ENCODE assay signal across 8 cellular contexts in genomic region chr4:4289575-4289929, GRCh38. TPM values are rescaled to one million over a fixed set of nuclear protein-coding genes. Genes with fewer than 3 reads are reported as not detected.
DNase-seq lines count a peak whose midpoint lies in the region; FAIRE-seq and TF ChIP-seq lines count a peak whose summit lies in the region.

No MANE protein-coding gene starts in this region.

- H3K4me1 ChIP-seq in HAP-1: peaks cover 15% of the 10 kb centered on the region
- H3K4me1 ChIP-seq in Peyer's patch: peaks cover 3 to 24% (median 9%) of the 10 kb centered on the region in 4 donors
- peaks cover 13% of the 10 kb centered on the region for H3K4me1 ChIP-seq in fibroblast of lung (ENCODE audit: control insufficient read depth, extremely low read depth, insufficient read depth, low read length)
- peaks cover 15% of the 10 kb centered on the region for H3K4me1 ChIP-seq in rectal smooth muscle tissue (ENCODE audit: control insufficient read depth, insufficient read depth, low read length)

- H3K27me3 ChIP-seq in HAP-1 (ENCODE audit: low read depth): no peaks in the 10 kb centered on the region
- H3K27me3 ChIP-seq in Peyer's patch: no peaks in the 10 kb centered on the region
- H3K27me3 ChIP-seq in fibroblast of lung (ENCODE audit: control insufficient read depth, insufficient read depth, low read length): no peaks in the 10 kb centered on the region
- no peaks in the 10 kb centered on the region for H3K27me3 ChIP-seq in rectal smooth muscle tissue (ENCODE audit: control insufficient read depth, insufficient read depth, low read length)

- peak overlapping the region; percentile 96 for H2AFZ ChIP-seq in fibroblast of lung (ENCODE audit: low read length)

- DNase-seq in GM12892 (ENCODE audit: insufficient read length) (peak; percentile 8), HAP-1 (ENCODE audit: low spot score in 2 of 2) (no peak), Peyer's patch (no peak), fibroblast of lung (ENCODE audit: low read depth in 2 of 2) (no peak), HK-2 (ENCODE audit: unreplicated experiment) (no peak), DMS79 (lab: John Stamatoyannopoulos, UW) (no peak)
- no peak for DNase-seq in stimulated activated CD4-positive, alpha-beta T cell treated with anti-CD3 and anti-CD28 coated beads, Interleukin-2, amount 100 ng/mL, for 24 hours

- TF ChIP-seq CTCF in Peyer's patch (IDR thresholded peaks at IDR 0.05) (no peak), fibroblast of lung (conservative IDR thresholded peaks at IDR 0.05 in 1 of 2, IDR thresholded peaks at IDR 0.05 in 1 of 2; ENCODE audit: low read depth in 1 of 2, low read length in 2 of 2) (no peak)

- TF ChIP-seq POLR2A in GM12892 (IDR thresholded peaks at IDR 0.05; ENCODE audit: low read depth, low read length): no peak
- no peak for TF ChIP-seq POLR2A in Peyer's patch (IDR thresholded peaks at IDR 0.05)

- peak overlapping the region; percentile 94 for H3K4me3 ChIP-seq in HAP-1
- peak overlapping the region; percentile 70 to 93 (median 82) for H3K4me3 ChIP-seq in Peyer's patch
- H3K4me3 ChIP-seq in fibroblast of lung (replicated peaks in 1 of 4; ENCODE audit: control extremely low read depth in 1 of 4, insufficient read depth in 1 of 4, low read depth in 3 of 4, low read length in 4 of 4): peak overlapping the region; percentile 69 to 99 (median 94)
- H3K4me3 ChIP-seq in rectal smooth muscle tissue (ENCODE audit: low read length): peak overlapping the region; percentile 86

- peak overlapping the region; percentile 73 to 81 (median 76) for H3K27ac ChIP-seq in Peyer's patch
- peak overlapping the region; percentile 77 for H3K27ac ChIP-seq in fibroblast of lung (ENCODE audit: insufficient read depth, low read length)
- H3K27ac ChIP-seq in rectal smooth muscle tissue (ENCODE audit: low read depth, low read length): peak overlapping the region; percentile 64

- in situ Hi-C loops in HAP-1 (cut with MboI; ENCODE audit: low sequenced_read_pairs): no loop called here

- H3K9me3 ChIP-seq in HAP-1 (no peaks in the 10 kb centered on the region), Peyer's patch (no peaks in the 10 kb centered on the region), fibroblast of lung (ENCODE audit: control insufficient read depth, insufficient read depth, low read depth, low read length) (no peaks in the 10 kb centered on the region)

- no peak for FAIRE-seq in GM12892 (lab: Jason Lieb, UNC)

- H3K36me3 ChIP-seq in HAP-1 (replicated peaks) (peaks cover 30% of the 10 kb centered on the region), Peyer's patch (peaks cover 0 to 5% (median 0%) of the 10 kb centered on the region in 3 donors), fibroblast of lung (ENCODE audit: control insufficient read depth, insufficient read depth, low read length) (peaks cover 2% of the 10 kb centered on the region), rectal smooth muscle tissue (ENCODE audit: control insufficient read depth, insufficient read depth, low read length) (no peaks in the 10 kb centered on the region)

- H3K79me2 ChIP-seq in fibroblast of lung (ENCODE audit: control insufficient read depth, insufficient read depth, low read length): peaks cover 51% of the 10 kb centered on the region

- H3K9ac ChIP-seq in fibroblast of lung (ENCODE audit: insufficient read depth, low read length) (peak overlapping the region; percentile 73), rectal smooth muscle tissue (ENCODE audit: low read length) (peak overlapping the region; percentile 42)

- H3K4me2 ChIP-seq in fibroblast of lung (ENCODE audit: extremely low read depth, insufficient read depth, low read length): peak overlapping the region; percentile 99

- H4K20me1 ChIP-seq in fibroblast of lung (ENCODE audit: control insufficient read depth, extremely low read depth, insufficient read depth, low read length): no peaks in the 10 kb centered on the region

RNA-seq across cellular contexts. Expression of gene LYAR, which starts 0.4 kb away (rescaled TPM):
- 45.0 TPM for polyA plus RNA-seq in GM12892 (2012; ENCODE audit: missing spikeins)
- total RNA-seq in Peyer's patch (1 to 10 TPM; 2.8 to 6.3 (median 4.4) TPM), fibroblast of lung (11.1 and 11.8 TPM in 2 replicates)
- 10.1 and 16.1 TPM in 2 replicates for polyA plus RNA-seq in fibroblast of lung
- polyA plus RNA-seq in fibroblast of lung (2012): 12.7 and 20.5 TPM in 2 replicates
- not detected in 2 replicates for polyA minus RNA-seq in fibroblast of lung (ENCODE audit: low replicate concordance)

RNA-seq across cellular contexts. Expression of gene ZBTB49, which starts 0.5 kb away (rescaled TPM):
- 2.2 TPM for polyA plus RNA-seq in GM12892 (2012; ENCODE audit: missing spikeins)
- 10 to 100 TPM in 2 of 4 donors, 1 to 10 TPM in 2; 3.3 to 17.0 (median 11.7) TPM for total RNA-seq in Peyer's patch
- 3.1 and 3.5 TPM in 2 replicates for total RNA-seq in fibroblast of lung
- polyA plus RNA-seq in fibroblast of lung: 2.1 and 2.8 TPM in 2 replicates
- polyA plus RNA-seq in fibroblast of lung (2012): 1.7 and 2.4 TPM in 2 replicates
- 3.8 and 4.0 TPM in 2 replicates for polyA minus RNA-seq in fibroblast of lung (ENCODE audit: low replicate concordance)

RNA-seq across cellular contexts. Expression of gene TMEM128, which starts 41.5 kb away (rescaled TPM):
- polyA plus RNA-seq in GM12892 (2012; ENCODE audit: missing spikeins): 28.3 TPM
- total RNA-seq in Peyer's patch (10 to 100 TPM; 10.7 to 15.5 (median 14.2) TPM), fibroblast of lung (21.3 and 26.4 TPM in 2 replicates)
- 36.9 and 52.1 TPM in 2 replicates for polyA plus RNA-seq in fibroblast of lung
- polyA plus RNA-seq in fibroblast of lung (2012): 22.0 and 27.4 TPM in 2 replicates
- polyA minus RNA-seq in fibroblast of lung (ENCODE audit: low replicate concordance): 5.6 and 11.1 TPM in 2 replicates
